15 cellular contexts compared by ENCODE assay signal in the genomic region with DNA sequence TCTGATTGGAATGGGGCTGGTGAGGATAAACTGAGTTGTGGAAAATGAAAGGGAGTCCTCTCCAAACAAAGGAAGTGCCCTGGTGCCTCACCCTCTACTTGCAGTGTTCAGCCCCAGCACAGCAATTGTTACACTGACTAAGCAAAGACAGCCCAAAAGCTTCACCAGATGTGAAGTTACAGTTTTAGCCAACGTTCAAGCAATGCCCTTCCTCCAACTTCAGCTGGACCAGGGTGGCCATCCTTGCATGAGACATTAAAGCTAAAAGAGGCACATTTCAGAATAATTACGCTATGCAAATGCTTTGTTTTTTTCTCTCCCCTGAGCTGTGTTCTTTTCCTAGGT.
"Had no signal": no experiment of that assay in that cellular context is flagged by ENCODE, and none has a peak within 500 bp of the region (broad histone marks: within the 10 kb centered on the region; RNA-seq: fewer than 3 reads in every experiment).

No MANE protein-coding gene starts in this region.

- H3K27ac ChIP-seq: cardiac muscle cell, ovary, sigmoid colon, upper lobe of right lung had no signal

- H3K9me3 Mint-ChIP-seq: activated CD8-positive, alpha-beta T cell treated with anti-CD3 and anti-CD28 coated beads for 36 hours; activated naive CD8-positive, alpha-beta T cell treated with anti-CD3 and anti-CD28 coated beads, Interleukin-2, amount 50 U/mL, for 24 hours; activated T-cell treated with anti-CD3 and anti-CD28 coated beads, Interleukin-2, amount 50 U/mL, for 72 hours; natural killer cell treated with Interleukin-12 subunit alpha and Interleukin-12 subunit beta and Interleukin-15 and Interleukin-18, amount 100 ng/mL, for 72 hours had no signal

- H3K27ac Mint-ChIP-seq: activated CD4-positive, alpha-beta T cell treated with anti-CD3 and anti-CD28 coated beads for 36 hours; activated CD8-positive, alpha-beta T cell treated with anti-CD3 and anti-CD28 coated beads for 36 hours; activated naive CD8-positive, alpha-beta T cell treated with anti-CD3 and anti-CD28 coated beads, Interleukin-2, amount 50 U/mL, for 24 hours; activated T-cell treated with anti-CD3 and anti-CD28 coated beads, Interleukin-2, amount 50 U/mL, for 72 hours; natural killer cell treated with Interleukin-12 subunit alpha and Interleukin-12 subunit beta and Interleukin-15 and Interleukin-18, amount 100 ng/mL, for 72 hours had no signal

- H3K4me1 ChIP-seq: sigmoid colon, upper lobe of right lung had no signal

- H3K4me3 ChIP-seq: cardiac muscle cell, ovary, sigmoid colon, upper lobe of right lung had no signal

- H3K4me3 Mint-ChIP-seq: activated CD4-positive, alpha-beta T cell treated with anti-CD3 and anti-CD28 coated beads for 36 hours; activated CD8-positive, alpha-beta T cell treated with anti-CD3 and anti-CD28 coated beads for 36 hours; activated naive CD8-positive, alpha-beta T cell treated with anti-CD3 and anti-CD28 coated beads, Interleukin-2, amount 50 U/mL, for 24 hours; activated T-cell treated with anti-CD3 and anti-CD28 coated beads, Interleukin-2, amount 50 U/mL, for 72 hours; natural killer cell treated with Interleukin-12 subunit alpha and Interleukin-12 subunit beta and Interleukin-15 and Interleukin-18, amount 100 ng/mL, for 72 hours had no signal

- H3K36me3 Mint-ChIP-seq: natural killer cell treated with Interleukin-12 subunit alpha and Interleukin-12 subunit beta and Interleukin-15 and Interleukin-18, amount 100 ng/mL, for 72 hours had no signal

- H3K27me3 Mint-ChIP-seq: activated naive CD8-positive, alpha-beta T cell treated with anti-CD3 and anti-CD28 coated beads, Interleukin-2, amount 50 U/mL, for 24 hours had no signal

- ATAC-seq: activated CD4-positive, alpha-beta T cell treated with anti-CD3 and anti-CD28 coated beads for 36 hours; activated CD8-positive, alpha-beta T cell treated with anti-CD3 and anti-CD28 coated beads for 36 hours; activated naive CD8-positive, alpha-beta T cell treated with anti-CD3 and anti-CD28 coated beads, Interleukin-2, amount 50 U/mL, for 24 hours; activated T-cell treated with anti-CD3 and anti-CD28 coated beads, Interleukin-2, amount 50 U/mL, for 72 hours; left cardiac atrium; natural killer cell treated with Interleukin-12 subunit alpha and Interleukin-12 subunit beta and Interleukin-15 and Interleukin-18, amount 100 ng/mL, for 72 hours; upper lobe of right lung had no signal

- H3K4me1 Mint-ChIP-seq: activated CD4-positive, alpha-beta T cell treated with anti-CD3 and anti-CD28 coated beads for 36 hours; activated naive CD8-positive, alpha-beta T cell treated with anti-CD3 and anti-CD28 coated beads, Interleukin-2, amount 50 U/mL, for 24 hours had no signal

- DNase-seq: activated CD4-positive, alpha-beta T cell treated with anti-CD3 and anti-CD28 coated beads for 36 hours; activated CD8-positive, alpha-beta memory T cell treated with anti-CD3 and anti-CD28 coated beads, Interleukin-2, amount 50 U/mL, for 4 hours; activated CD8-positive, alpha-beta T cell treated with anti-CD3 and anti-CD28 coated beads for 36 hours; activated naive CD8-positive, alpha-beta T cell treated with anti-CD3 and anti-CD28 coated beads, Interleukin-2, amount 50 U/mL, for 24 hours; activated T-cell treated with anti-CD3 and anti-CD28 coated beads, Interleukin-2, amount 50 U/mL, for 72 hours; effector CD8-positive, alpha-beta T cell; left cardiac atrium; ovary; sigmoid colon; stimulated activated CD4-positive, alpha-beta T cell treated with anti-CD3 and anti-CD28 coated beads, Interleukin-2, amount 100 ng/mL, for 24 hours; stimulated activated naive CD4-positive, alpha-beta T cell treated with Interleukin-2 at 50 U/mL for 16 hours; T1000; upper lobe of right lung had no signal

- H3K36me3 ChIP-seq: cardiac muscle cell, ovary, sigmoid colon, upper lobe of right lung had no signal

- H3K27me3 ChIP-seq: cardiac muscle cell, ovary, sigmoid colon, upper lobe of right lung had no signal

- H3K9me3 ChIP-seq: ovary, sigmoid colon, upper lobe of right lung had no signal
